In genomic region chr16:79571753-79572544, GRCh38 we compare ENCODE assay signal across 1 cellular context.
TF ChIP-seq lines count a peak whose summit lies in the region.

No MANE protein-coding gene starts in this region.

TF ChIP-seq in GM23338, 12 proteins besides CTCF, POLR2A, EP300 and RAD21 (continued from another document):
- TF ChIP-seq ZNF462 (CRISPR knock-in tag; IDR thresholded peaks at IDR 0.05) (no peak), ZNF331 (CRISPR knock-in tag; IDR thresholded peaks at IDR 0.05; ENCODE audit: low read depth) (no peak), POLR2AphosphoS5 (IDR thresholded peaks at IDR 0.05; ENCODE audit: low read depth) (no peak), NANOG (IDR thresholded peaks at IDR 0.05; ENCODE audit: borderline replicate concordance) (no peak), STAT1 (IDR thresholded peaks at IDR 0.05; ENCODE audit: unreplicated experiment) (no peak)
